8 cellular contexts compared by ENCODE assay signal in the genomic region with DNA sequence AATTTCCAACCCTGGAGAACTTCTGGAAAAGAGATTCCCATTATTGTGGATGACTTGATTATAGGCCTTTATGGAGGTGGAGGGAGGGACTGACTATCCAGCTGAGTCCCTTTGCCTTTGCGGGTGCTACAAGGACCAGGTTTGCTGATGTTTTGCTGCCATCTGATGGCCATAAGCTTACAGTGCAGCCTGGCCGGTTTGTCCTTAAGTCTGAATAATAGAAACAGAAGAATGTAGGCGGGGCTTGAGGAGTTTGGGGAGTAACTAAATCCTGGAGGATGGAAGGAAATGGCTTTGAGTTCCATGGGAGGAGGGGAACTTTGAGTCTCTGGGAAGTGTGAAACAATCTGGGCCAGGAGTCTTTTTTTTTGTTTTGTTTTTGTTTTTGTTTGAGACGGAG. TPM values are rescaled to one million over a fixed set of nuclear protein-coding genes. Genes with fewer than 3 reads are reported as not detected.
DNase-seq lines count a peak whose midpoint lies in the region; ATAC-seq and TF ChIP-seq lines count a peak whose summit lies in the region.

No MANE protein-coding gene starts in this region.

- H3K36me3 Mint-ChIP-seq in H9 (ENCODE audit: insufficient read depth in 1 of 3, low read depth in 3 of 3) (no peaks in the 10 kb centered on the region), progenitor cell of endocrine pancreas (ENCODE audit: insufficient read depth) (no peaks in the 10 kb centered on the region)
- no peaks in the 10 kb centered on the region for H3K36me3 Mint-ChIP-seq in activated naive CD4-positive, alpha-beta T cell treated with anti-CD3 and anti-CD28 coated beads, Interleukin-2, amount 50 U/mL, for 24 hours

- no peaks in the 10 kb centered on the region for H3K79me1 ChIP-seq in H9 (ENCODE audit: insufficient read depth, low read depth, low read length, poor library complexity, severe bottlenecking)

- H3K23me2 ChIP-seq in H9 (ENCODE audit: insufficient read length, low read depth, low read length, poor library complexity, severe bottlenecking), result no peaks in the 10 kb centered on the region

- no peak overlapping the region for H2BK120ac ChIP-seq in H9 (ENCODE audit: low read depth, low read length, poor library complexity, severe bottlenecking)

- H2BK20ac ChIP-seq in H9 (ENCODE audit: low read depth, low read length, poor library complexity, severe bottlenecking), result no peak overlapping the region

- H3K27me3 ChIP-seq in H9 (ENCODE audit: insufficient read depth, low read length), result no peaks in the 10 kb centered on the region

- no peak overlapping the region for H2BK12ac ChIP-seq in H9 (ENCODE audit: insufficient read length, low read depth, low read length)

- H3K18ac ChIP-seq in H9 (ENCODE audit: insufficient read length, low read depth, low read length), result no peak overlapping the region

- H3K4me2 ChIP-seq in H9 (ENCODE audit: insufficient read depth, insufficient read length, low read length), result no peak overlapping the region

- H3K9ac ChIP-seq in H9 (ENCODE audit: extremely low read depth, insufficient read length, low read length), result no peak overlapping the region

- H3K4me1 Mint-ChIP-seq in H9, result peaks cover 30 to 42% of the 10 kb centered on the region in 2 experiments
- no peaks in the 10 kb centered on the region for H3K4me1 Mint-ChIP-seq in activated naive CD4-positive, alpha-beta T cell treated with anti-CD3 and anti-CD28 coated beads, Interleukin-2, amount 50 U/mL, for 24 hours
- peaks cover 2% of the 10 kb centered on the region for H3K4me1 Mint-ChIP-seq in progenitor cell of endocrine pancreas (ENCODE audit: low read depth)

- ATAC-seq in SK-N-SH treated with all-trans-retinoic acid at 6 μM for 48 hours (peak; percentile 95), Right ventricle myocardium inferior (peak; percentile 97), GM18505 (IDR thresholded peaks at IDR 0.05; ENCODE audit: unreplicated experiment) (no peak)

- H3K27me3 Mint-ChIP-seq in H9 (ENCODE audit: low read depth) (no peaks in the 10 kb centered on the region; the same call in 1 of the 2 replicates), progenitor cell of endocrine pancreas (peaks cover 19% of the 10 kb centered on the region)
- H3K27me3 Mint-ChIP-seq in activated naive CD4-positive, alpha-beta T cell treated with anti-CD3 and anti-CD28 coated beads, Interleukin-2, amount 50 U/mL, for 24 hours, result peaks cover 19% of the 10 kb centered on the region

- no peak overlapping the region for H3K27ac ChIP-seq in H9 (ENCODE audit: insufficient read length, low read depth, low read length)

- peak; percentile 95 for TF ChIP-seq CTCF in H9 (conservative IDR thresholded peaks at IDR 0.05)
- peak; percentile 92 for TF ChIP-seq CTCF in progenitor cell of endocrine pancreas (IDR thresholded peaks at IDR 0.05; ENCODE audit: unreplicated experiment)

- no peak overlapping the region for H4K8ac ChIP-seq in H9 (replicated peaks; ENCODE audit: insufficient read length, low read depth, low read length)

- H3K9me3 Mint-ChIP-seq in H9 (no peaks in the 10 kb centered on the region; a peak in 2 of 5 replicates), progenitor cell of endocrine pancreas (ENCODE audit: low read depth) (no peaks in the 10 kb centered on the region)
- no peaks in the 10 kb centered on the region for H3K9me3 Mint-ChIP-seq in activated naive CD4-positive, alpha-beta T cell treated with anti-CD3 and anti-CD28 coated beads, Interleukin-2, amount 50 U/mL, for 24 hours

- no peak overlapping the region for H4K91ac ChIP-seq in H9 (ENCODE audit: insufficient read length, low read depth, low read length)

- no CpG with 5 or more reads among the region's 4 CpGs for WGBS in H9 (ENCODE audit: extremely low coverage, insufficient read length, low lambda C conversion rate)

- no peak overlapping the region for H2AK5ac ChIP-seq in H9 (ENCODE audit: insufficient read length, low read length)

- no peaks in the 10 kb centered on the region for H3K79me2 ChIP-seq in H9 (ENCODE audit: insufficient read depth, low read length)

- no peaks in the 10 kb centered on the region for H4K20me1 ChIP-seq in H9 (ENCODE audit: control insufficient read depth, insufficient read depth, insufficient read length)

- H4K5ac ChIP-seq in H9 (ENCODE audit: insufficient read length, low read depth, low read length), result no peak overlapping the region

- no peak overlapping the region for H3K4ac ChIP-seq in H9 (ENCODE audit: low read depth, low read length)

- no peak overlapping the region for H3T11ph ChIP-seq in H9 (ENCODE audit: low read length)

- H3K23ac ChIP-seq in H9 (ENCODE audit: insufficient read length, low read depth, low read length), result no peak overlapping the region

- H3K27ac Mint-ChIP-seq in H9 (no peak overlapping the region), progenitor cell of endocrine pancreas (no peak overlapping the region)
- H3K27ac Mint-ChIP-seq in activated naive CD4-positive, alpha-beta T cell treated with anti-CD3 and anti-CD28 coated beads, Interleukin-2, amount 50 U/mL, for 24 hours, result peak overlapping the region; percentile 26

- no peak overlapping the region for H2BK15ac ChIP-seq in H9 (ENCODE audit: low read depth, low read length)

- no peaks in the 10 kb centered on the region for H3K9me3 ChIP-seq in H9 (ENCODE audit: control insufficient read depth, low read depth, low read length)

- peaks cover under 1% of the 10 kb centered on the region; the same call in 1 of the 2 replicates for H3K4me1 ChIP-seq in H9 (ENCODE audit: insufficient read depth, low read length)

- H3K14ac ChIP-seq in H9 (ENCODE audit: insufficient read depth, low read length), result no peak overlapping the region

- no peak for TF ChIP-seq POLR2A in GM18505 (IDR thresholded peaks at IDR 0.05; ENCODE audit: borderline replicate concordance, extremely low read depth, insufficient read depth, insufficient read length)

- H3K4me3 Mint-ChIP-seq in H9, result no peak overlapping the region
- H3K4me3 Mint-ChIP-seq in activated naive CD4-positive, alpha-beta T cell treated with anti-CD3 and anti-CD28 coated beads, Interleukin-2, amount 50 U/mL, for 24 hours, result no peak overlapping the region
- H3K4me3 Mint-ChIP-seq in progenitor cell of endocrine pancreas (ENCODE audit: low read depth), result no peak overlapping the region

- no peak overlapping the region for H2AFZ ChIP-seq in H9 (ENCODE audit: low read length)

- no peak overlapping the region for H2BK5ac ChIP-seq in H9 (ENCODE audit: insufficient read length, low read length)

- intact Hi-C loops in Right ventricle myocardium inferior (cut with DNase I), result loop anchor here (2.0 to 10.0 kb wide), 3 partner anchors 132 to 540 kb away; a partner anchor contains a TSS

- DNase-seq in ELR (ENCODE audit: low read depth) (peak; percentile 94), H9 (peak; percentile 94), NCI-H1092 (lab: John Stamatoyannopoulos, UW) (peak; percentile 65), Right ventricle myocardium inferior (ENCODE audit: missing footprints) (peak; percentile 82), progenitor cell of endocrine pancreas (ENCODE audit: low spot score, unreplicated experiment) (peak; percentile 74)

- no peak overlapping the region for H3K56ac ChIP-seq in H9 (ENCODE audit: insufficient read length, low read depth, low read length)

TF ChIP-seq in SK-N-SH treated with all-trans-retinoic acid at 6 μM for 48 hours, 23 proteins besides CTCF, POLR2A, EP300 and RAD21 (continues in another document):
- TF ChIP-seq, protein P1, sequence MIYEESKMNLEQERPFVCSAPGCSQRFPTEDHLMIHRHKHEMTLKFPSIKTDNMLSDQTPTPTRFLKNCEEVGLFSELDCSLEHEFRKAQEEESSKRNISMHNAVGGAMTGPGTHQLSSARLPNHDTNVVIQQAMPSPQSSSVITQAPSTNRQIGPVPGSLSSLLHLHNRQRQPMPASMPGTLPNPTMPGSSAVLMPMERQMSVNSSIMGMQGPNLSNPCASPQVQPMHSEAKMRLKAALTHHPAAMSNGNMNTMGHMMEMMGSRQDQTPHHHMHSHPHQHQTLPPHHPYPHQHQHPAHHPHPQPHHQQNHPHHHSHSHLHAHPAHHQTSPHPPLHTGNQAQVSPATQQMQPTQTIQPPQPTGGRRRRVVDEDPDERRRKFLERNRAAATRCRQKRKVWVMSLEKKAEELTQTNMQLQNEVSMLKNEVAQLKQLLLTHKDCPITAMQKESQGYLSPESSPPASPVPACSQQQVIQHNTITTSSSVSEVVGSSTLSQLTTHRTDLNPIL (CRISPR knock-in tag; IDR thresholded peaks at IDR 0.05; ENCODE audit: low read depth), result no peak
- TF ChIP-seq ESRRG (CRISPR knock-in tag; IDR thresholded peaks at IDR 0.05) (no peak), TOX (CRISPR knock-in tag; IDR thresholded peaks at IDR 0.05; ENCODE audit: borderline replicate concordance) (no peak), ZFP3 (CRISPR knock-in tag; IDR thresholded peaks at IDR 0.05) (no peak), ISL1 (CRISPR knock-in tag; IDR thresholded peaks at IDR 0.05) (no peak), ZNF70 (CRISPR knock-in tag; IDR thresholded peaks at IDR 0.05) (no peak), ZFP30 (CRISPR knock-in tag; IDR thresholded peaks at IDR 0.05) (no peak), BACH2 (CRISPR knock-in tag; IDR thresholded peaks at IDR 0.05; ENCODE audit: borderline replicate concordance) (no peak), GLIS3 (CRISPR knock-in tag; IDR thresholded peaks at IDR 0.05) (no peak), ZNF565 (CRISPR knock-in tag; conservative IDR thresholded peaks at IDR 0.05; ENCODE audit: low read depth) (no peak)
- TF ChIP-seq, protein P2, sequence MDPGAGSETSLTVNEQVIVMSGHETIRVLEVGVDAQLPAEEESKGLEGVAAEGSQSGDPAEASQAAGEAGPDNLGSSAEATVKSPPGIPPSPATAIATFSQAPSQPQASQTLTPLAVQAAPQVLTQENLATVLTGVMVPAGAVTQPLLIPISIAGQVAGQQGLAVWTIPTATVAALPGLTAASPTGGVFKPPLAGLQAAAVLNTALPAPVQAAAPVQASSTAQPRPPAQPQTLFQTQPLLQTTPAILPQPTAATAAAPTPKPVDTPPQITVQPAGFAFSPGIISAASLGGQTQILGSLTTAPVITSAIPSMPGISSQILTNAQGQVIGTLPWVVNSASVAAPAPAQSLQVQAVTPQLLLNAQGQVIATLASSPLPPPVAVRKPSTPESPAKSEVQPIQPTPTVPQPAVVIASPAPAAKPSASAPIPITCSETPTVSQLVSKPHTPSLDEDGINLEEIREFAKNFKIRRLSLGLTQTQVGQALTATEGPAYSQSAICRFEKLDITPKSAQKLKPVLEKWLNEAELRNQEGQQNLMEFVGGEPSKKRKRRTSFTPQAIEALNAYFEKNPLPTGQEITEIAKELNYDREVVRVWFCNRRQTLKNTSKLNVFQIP (CRISPR knock-in tag; IDR thresholded peaks at IDR 0.05; ENCODE audit: borderline replicate concordance, low read depth), result no peak

RNA-seq across cellular contexts. Expression of a gene that starts 55.7 kb away (rescaled TPM):
- total RNA-seq in H9 (2021), result 0.98 and 1.3 TPM in 2 replicates
- 1.5 TPM for total RNA-seq in Right ventricle myocardium inferior
- total RNA-seq in progenitor cell of endocrine pancreas, result 0.13 TPM in 1 of 2 replicates, not detected in the other
